22 cellular contexts compared by ENCODE assay signal in genomic region chr5:149427374-149427773, GRCh38. TPM values are rescaled to one million over a fixed set of nuclear protein-coding genes. Genes with fewer than 3 reads are reported as not detected.
DNase-seq lines count a peak whose midpoint lies in the region; ATAC-seq and TF ChIP-seq lines count a peak whose summit lies in the region.
"Had no signal": no experiment of that assay in that cellular context is flagged by ENCODE, and none has a peak within 500 bp of the region (broad histone marks: within the 10 kb centered on the region; RNA-seq: fewer than 3 reads in every experiment).

No MANE protein-coding gene starts in this region.

- CTCF ChIA-PET in OCI-LY7 (lab: Charles Lee; ENCODE audit: unreplicated experiment) (no interaction called here), HEK293T (lab: Yijun Ruan, JAX) (no interaction called here)

- no peaks in the 10 kb centered on the region for H4K20me1 ChIP-seq in OCI-LY7 (ENCODE audit: insufficient read depth, low read length)

- H3K4me3 ChIP-seq in lower lobe of right lung (no peak overlapping the region), skeletal muscle tissue (ENCODE audit: low read length in 3 of 3) (no peak overlapping the region), OCI-LY7 (ENCODE audit: low read depth, low read length, poor library complexity, severe bottlenecking) (no peak overlapping the region)
- H3K4me3 ChIP-seq: dorsolateral prefrontal cortex had no signal

- no peak overlapping the region for H3K4me2 ChIP-seq in OCI-LY7 (ENCODE audit: low read length)

- peak overlapping the region; percentile 84 for H3K27ac ChIP-seq in lower lobe of right lung
- peak overlapping the region; percentile 19 for H3K27ac ChIP-seq in skeletal muscle tissue (ENCODE audit: low read depth, low read length)
- H3K27ac ChIP-seq in OCI-LY7 (ENCODE audit: low read depth, low read length, poor library complexity, severe bottlenecking): no peak overlapping the region
- H3K27ac ChIP-seq: C4-2B, foreskin keratinocyte had no signal

- POLR2A ChIA-PET in OCI-LY7 (lab: Charles Lee) (interaction anchor here (1.3 kb wide), 1 partner anchor 9 kb away, joined by 6 read pairs; no protein-coding TSS in a partner anchor), HEK293T (lab: Yijun Ruan, JAX) (no interaction called here)

- no peaks in the 10 kb centered on the region for H3K9me2 ChIP-seq in OCI-LY7 (ENCODE audit: insufficient read depth, low read length)

- H3K27me3 ChIP-seq in lower lobe of right lung (ENCODE audit: low read depth) (no peaks in the 10 kb centered on the region), skeletal muscle tissue (ENCODE audit: control insufficient read depth in 3 of 3, insufficient read depth in 3 of 3, low read length in 3 of 3) (no peaks in the 10 kb centered on the region)
- H3K27me3 ChIP-seq: dorsolateral prefrontal cortex, foreskin keratinocyte had no signal

- peaks cover 72% of the 10 kb centered on the region for H3K4me1 ChIP-seq in lower lobe of right lung
- peaks cover 9 to 28% (median 19%) of the 10 kb centered on the region in 3 donors for H3K4me1 ChIP-seq in skeletal muscle tissue (ENCODE audit: control insufficient read depth in 3 of 3, insufficient read depth in 3 of 3, low read length in 3 of 3)
- peaks cover 10% of the 10 kb centered on the region for H3K4me1 ChIP-seq in OCI-LY7 (ENCODE audit: insufficient read depth, low read length, poor library complexity, severe bottlenecking)
- H3K4me1 ChIP-seq: foreskin keratinocyte had no signal

- intact Hi-C loops in lower lobe of right lung (cut with DNase I): no loop called here
- intact Hi-C loops in OCI-LY7 (cut with micrococcal nuclease; ENCODE audit: unreplicated experiment): no loop called here

- peaks cover 42% of the 10 kb centered on the region for H3K36me3 ChIP-seq in lower lobe of right lung
- H3K36me3 ChIP-seq in skeletal muscle tissue (ENCODE audit: control insufficient read depth in 3 of 3, insufficient read depth in 3 of 3, low read length in 3 of 3): peaks cover 0 to 6% (median 0%) of the 10 kb centered on the region in 3 donors
- H3K36me3 ChIP-seq in OCI-LY7 (ENCODE audit: insufficient read depth, low read length): no peaks in the 10 kb centered on the region

- DNase-seq in EH (ENCODE audit: low read depth): peak; percentile 19
- peak; percentile 47 for DNase-seq in NCI-H82 (lab: John Stamatoyannopoulos, UW)
- no peak for DNase-seq in lower lobe of right lung
- no peak for DNase-seq in OCI-LY7 (ENCODE audit: low spot score)
- DNase-seq in HEK293T (ENCODE audit: extremely low spot score): no peak
- DNase-seq in kidney glomerular epithelial cell (lab: John Stamatoyannopoulos, UW): no peak
- no peak for DNase-seq in retina
- DNase-seq: activated CD4-positive, alpha-beta T cell treated with anti-CD3 and anti-CD28 coated beads, Interleukin-2, amount 10 ng/mL, durations not matched to agents 24 days and 14 days; activated naive CD8-positive, alpha-beta T cell treated with anti-CD3 and anti-CD28 coated beads, Interleukin-2, amount 50 U/mL, for 24 hours; dorsolateral prefrontal cortex; foreskin keratinocyte; islet precursor cell; natural killer cell; NCI-H187; NCI-H774; substantia nigra had no signal

- BruUV-seq in OCI-LY7 (replicated peaks; lab: Mats Ljungman, UMichigan): no TSS peak

- H3K79me2 ChIP-seq in OCI-LY7 (ENCODE audit: insufficient read depth, low read depth, low read length): no peaks in the 10 kb centered on the region

- H3K9ac ChIP-seq in skeletal muscle tissue (ENCODE audit: low read depth in 1 of 3, low read length in 3 of 3): no peak overlapping the region

- H3K9me3 ChIP-seq in lower lobe of right lung (no peaks in the 10 kb centered on the region), skeletal muscle tissue (ENCODE audit: control insufficient read depth in 3 of 3, low read length in 3 of 3) (no peaks in the 10 kb centered on the region), OCI-LY7 (ENCODE audit: low read length) (no peaks in the 10 kb centered on the region)

- no peak for TF ChIP-seq CTCF in lower lobe of right lung (IDR thresholded peaks at IDR 0.05)
- TF ChIP-seq CTCF in OCI-LY7 (conservative IDR thresholded peaks at IDR 0.05; ENCODE audit: low read length): no peak

- ATAC-seq in lower lobe of right lung: no peak
- ATAC-seq: activated naive CD8-positive, alpha-beta T cell treated with anti-CD3 and anti-CD28 coated beads, Interleukin-2, amount 50 U/mL, for 24 hours; foreskin keratinocyte; natural killer cell; PC-3 had no signal

- no peak overlapping the region for H2AFZ ChIP-seq in OCI-LY7 (ENCODE audit: low read length)

TF ChIP-seq in HEK293T, 16 proteins besides CTCF, POLR2A, EP300 and RAD21:
- no peak for TF ChIP-seq PKNOX1 (IDR thresholded peaks at IDR 0.05)
- TF ChIP-seq SP1 (IDR thresholded peaks at IDR 0.05): no peak
- TF ChIP-seq TARDBP (IDR thresholded peaks at IDR 0.05): no peak
- TF ChIP-seq FOXM1 (IDR thresholded peaks at IDR 0.05; ENCODE audit: borderline replicate concordance): no peak
- no peak for TF ChIP-seq L3MBTL2 (conservative IDR thresholded peaks at IDR 0.05)
- TF ChIP-seq NFRKB (IDR thresholded peaks at IDR 0.05): no peak
- no peak for TF ChIP-seq LEF1 (IDR thresholded peaks at IDR 0.05; ENCODE audit: borderline replicate concordance)
- TF ChIP-seq ARNT (IDR thresholded peaks at IDR 0.05): no peak
- no peak for TF ChIP-seq FOXK2 (IDR thresholded peaks at IDR 0.05)
- no peak for TF ChIP-seq ELF4 (IDR thresholded peaks at IDR 0.05)
- TF ChIP-seq HDGF (IDR thresholded peaks at IDR 0.05; ENCODE audit: borderline replicate concordance): no peak

RNA-seq across cellular contexts. Expression of gene IL17B, which starts 48.3 kb away (rescaled TPM):
- total RNA-seq in lower lobe of right lung (not detected), skeletal muscle tissue (247 TPM), OCI-LY7 (2022) (not detected in 2 replicates)
- not detected in 2 replicates for total RNA-seq in OCI-LY7 (2014; rRNA removed; shearing (Covaris generic))
- total RNA-seq: activated CD4-positive, alpha-beta T cell treated with anti-CD3 and anti-CD28 coated beads, Interleukin-2, amount 10 ng/mL, durations not matched to agents 24 days and 14 days; activated T-helper 2 cell treated with anti-CD3 and anti-CD28 coated beads, Interferon-gamma antibody, Interleukin-2, Interleukin-4, amounts not matched to agents 10 μg/mL and 5 μg/mL and 100 μg/mL, durations not matched to agents 14 hours and 24 hours and 36 hours; bronchial epithelial cell; foreskin keratinocyte; natural killer cell; PC-3; pulmonary artery endothelial cell had no signal

Comparison
In these comparisons a context has a peak if more than half of its experiments do, and no peak if none do; other contexts are left out.
1. DNase-seq: peak in EH (single experiment) and NCI-H82 (single experiment); none in lower lobe of right lung (single experiment), OCI-LY7 (single experiment), HEK293T (single experiment), kidney glomerular epithelial cell (single experiment) and retina (single experiment).
2. RNA of gene IL17B, which starts 48.3 kb away (total RNA-seq): 247 TPM in skeletal muscle tissue (single experiment); not detected in lower lobe of right lung (single experiment) and not detected in OCI-LY7; every median in the first group is over 100 times any median in the second.